ENCODE assay signal across 16 cellular contexts in the genomic region with DNA sequence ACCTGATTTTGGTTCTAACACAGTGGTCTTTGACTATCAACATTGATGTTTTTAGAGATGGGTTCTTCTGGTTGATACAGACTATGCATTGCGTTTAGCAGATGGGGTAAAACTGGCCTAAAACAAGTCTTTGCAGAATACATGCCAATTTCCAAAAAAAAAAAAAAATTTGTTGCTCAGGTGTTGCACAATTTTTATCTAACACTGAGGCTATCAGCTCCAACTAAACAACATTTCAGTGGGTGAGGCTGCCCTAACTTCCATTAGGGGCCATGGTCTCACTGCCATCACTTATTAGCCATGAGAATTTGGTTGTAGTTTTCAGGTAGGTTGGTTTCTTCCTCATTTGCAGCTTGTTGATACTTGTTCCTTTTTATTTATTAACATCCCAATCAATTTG. TPM values are rescaled to one million over a fixed set of nuclear protein-coding genes. Genes with fewer than 3 reads are reported as not detected.
"Had no signal": no experiment of that assay in that cellular context is flagged by ENCODE, and none has a peak within 500 bp of the region (broad histone marks: within the 10 kb centered on the region; RNA-seq: fewer than 3 reads in every experiment).

No MANE protein-coding gene starts in this region.

- FAIRE-seq: TTC549 had no signal

- H3K4me3 ChIP-seq: ascending aorta, breast epithelium, sigmoid colon, spleen, stomach, testis, upper lobe of right lung had no signal

- H3K4me1 ChIP-seq: breast epithelium, sigmoid colon, stomach, testis, upper lobe of right lung had no signal

- H3K27me3 ChIP-seq: ascending aorta, breast epithelium, sigmoid colon, spleen, stomach, testis, upper lobe of right lung had no signal

- DNase-seq: activated CD4-positive, alpha-beta T cell treated with anti-CD3 and anti-CD28 coated beads, Interleukin-2, amount 10 ng/mL, durations not matched to agents 7 days and 5 days; activated CD4-positive, CD25-positive, alpha-beta regulatory T cell; activated CD8-positive, alpha-beta memory T cell treated with anti-CD3 and anti-CD28 coated beads for 24 hours; activated naive CD4-positive, alpha-beta T cell treated with anti-CD3 and anti-CD28 coated beads for 36 hours; cerebellar nuclear complex; foreskin melanocyte; head of caudate nucleus; sigmoid colon; spleen; stomach; testis; upper lobe of right lung had no signal

- ATAC-seq: upper lobe of right lung had no signal

- H3K27ac ChIP-seq: ascending aorta, breast epithelium, epithelial cell of prostate, sigmoid colon, stomach, testis, upper lobe of right lung had no signal

- H3K36me3 ChIP-seq: breast epithelium had no signal

- H3K9me3 ChIP-seq: ascending aorta, breast epithelium, sigmoid colon, spleen, stomach, testis, upper lobe of right lung had no signal

RNA-seq across cellular contexts. Expression of a gene that starts 14.0 kb away (rescaled TPM):
- total RNA-seq: upper lobe of right lung had no signal
